ENCODE assay signal across 23 cellular contexts in the genomic region with DNA sequence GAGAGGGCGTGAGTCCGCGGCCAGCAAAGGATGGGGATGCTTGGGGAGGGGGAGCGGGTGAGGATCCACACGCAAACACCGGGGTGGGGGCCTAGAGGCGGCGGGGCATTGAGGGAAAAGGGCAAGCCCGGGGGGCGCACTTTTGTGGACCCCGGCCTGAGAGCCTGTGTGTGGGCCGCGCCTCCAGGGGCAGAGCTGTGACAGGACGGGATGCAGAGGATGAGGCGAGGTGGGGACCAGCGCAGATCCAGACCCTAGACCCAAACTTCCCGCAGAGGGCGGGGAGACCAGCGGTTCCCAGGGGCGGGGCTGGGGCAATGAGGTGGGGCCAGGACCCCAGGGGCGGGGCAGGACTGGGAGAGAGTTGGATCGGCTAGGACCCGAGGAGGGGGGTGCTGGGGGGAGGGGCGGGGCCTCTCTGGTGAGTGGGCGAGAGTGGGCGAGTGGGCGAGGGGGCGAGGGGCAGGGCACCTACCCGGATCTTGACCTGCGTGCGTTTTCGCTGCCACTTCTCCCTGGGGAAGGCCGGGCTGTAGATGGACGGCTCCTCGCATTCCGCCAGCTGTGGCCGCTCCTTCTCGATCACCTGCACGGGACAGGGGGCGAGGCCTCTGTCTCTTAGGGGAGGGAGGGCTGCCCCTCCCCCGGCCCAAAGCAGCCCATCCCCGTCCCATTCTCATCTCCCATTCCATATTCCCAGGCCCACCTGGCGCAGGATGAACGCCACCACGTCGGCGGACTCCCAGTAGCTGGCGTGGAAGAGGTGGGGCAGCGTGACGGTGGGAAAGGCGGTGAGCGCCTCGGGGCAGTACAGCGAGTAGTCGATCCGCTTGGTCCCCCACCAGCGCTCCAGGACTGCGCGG. TPM values are rescaled to one million over a fixed set of nuclear protein-coding genes. Genes with fewer than 3 reads are reported as not detected.
DNase-seq lines count a peak whose midpoint lies in the region; ATAC-seq, FAIRE-seq and TF ChIP-seq lines count a peak whose summit lies in the region.
"Had no signal": no experiment of that assay in that cellular context is flagged by ENCODE, and none has a peak within 500 bp of the region (broad histone marks: within the 10 kb centered on the region; RNA-seq: fewer than 3 reads in every experiment).

No MANE protein-coding gene starts in this region.

- no peaks in the 10 kb centered on the region for H3K27me3 ChIP-seq in NT2/D1 (ENCODE audit: insufficient read depth, insufficient read length)
- H3K27me3 ChIP-seq: BE2C, SJCRH30 had no signal

- intact Hi-C loops in activated T-helper 2 cell treated with anti-CD3 and anti-CD28 coated beads, Interferon-gamma antibody, Interleukin-2, Interleukin-4, amounts not matched to agents 10 μg/mL and 5 μg/mL and 100 μg/mL, durations not matched to agents 14 hours and 24 hours and 36 hours (cut with micrococcal nuclease), result no loop called here

- H3K27me3 Mint-ChIP-seq in activated T-helper 2 cell treated with anti-CD3 and anti-CD28 coated beads, Interferon-gamma antibody, Interleukin-2, Interleukin-4, amounts not matched to agents 10 μg/mL and 5 μg/mL and 100 μg/mL, durations not matched to agents 14 hours and 24 hours and 36 hours (ENCODE audit: low read depth), result no peaks in the 10 kb centered on the region

- H3K9me3 ChIP-seq in NT2/D1 (ENCODE audit: insufficient read depth, low read length), result no peaks in the 10 kb centered on the region
- H3K9me3 ChIP-seq: BE2C, SJCRH30 had no signal

- no peak overlapping the region for H3K4me3 Mint-ChIP-seq in activated T-helper 2 cell treated with anti-CD3 and anti-CD28 coated beads, Interferon-gamma antibody, Interleukin-2, Interleukin-4, amounts not matched to agents 10 μg/mL and 5 μg/mL and 100 μg/mL, durations not matched to agents 14 hours and 24 hours and 36 hours (ENCODE audit: low read depth)

- peaks cover 94% of the 10 kb centered on the region for H3K36me3 ChIP-seq in NT2/D1 (ENCODE audit: insufficient read depth, insufficient read length, low read length)
- H3K36me3 ChIP-seq: SJCRH30 had no signal

- H3K4me1 ChIP-seq in NT2/D1 (ENCODE audit: insufficient read depth, insufficient read length), result peaks cover 25% of the 10 kb centered on the region
- H3K4me1 ChIP-seq: BE2C, SJCRH30 had no signal

- peak overlapping the region; percentile 3 for H3K9ac ChIP-seq in NT2/D1 (ENCODE audit: insufficient read length, low read depth)

- no peak for TF ChIP-seq POLR2A in GM12891 (IDR thresholded peaks at IDR 0.05; ENCODE audit: low read depth, low read length)

- H3K4me3 ChIP-seq in NT2/D1 (ENCODE audit: insufficient read length, low read depth), result no peak overlapping the region
- H3K4me3 ChIP-seq: SJCRH30 had no signal

- peak; percentile 57 for DNase-seq in 8988T
- peak; percentile 26 for DNase-seq in GM12891 (ENCODE audit: insufficient read length, low spot score)
- no peak for DNase-seq in NT2/D1 (ENCODE audit: low read depth, low spot score)
- DNase-seq in iPS-NIHi7 (ENCODE audit: extremely low spot score), result peak; percentile 43
- no peak for DNase-seq in activated T-helper 2 cell treated with anti-CD3 and anti-CD28 coated beads, Interferon-gamma antibody, Interleukin-2, Interleukin-4, amounts not matched to agents 10 μg/mL and 5 μg/mL and 100 μg/mL, durations not matched to agents 14 hours and 24 hours and 36 hours (ENCODE audit: low spot score)
- DNase-seq in left lobe of liver (ENCODE audit: low spot score), result no peak
- no peak for DNase-seq in stimulated activated naive CD4-positive, alpha-beta T cell treated with Interleukin-2 at 50 U/mL for 16 hours (lab: John Stamatoyannopoulos, UW)
- DNase-seq: BE2C; DMS79; HCEC 1CT; IMR-90; MV-4-11; NCI-H1105 treated with DMSO at 0.1 percent for 48 hours; NCI-H2029 treated with DMSO at 0.1 percent for 48 hours; NCI-H226; NCI-H510A treated with DMSO at 0.1 percent for 48 hours; NCI-H774; NK-92 treated with Interleukin-12 subunit alpha and Interleukin-12 subunit beta, amount 100 ng/mL, for 24 hours; SJCRH30 had no signal

- H3K9me3 Mint-ChIP-seq in activated T-helper 2 cell treated with anti-CD3 and anti-CD28 coated beads, Interferon-gamma antibody, Interleukin-2, Interleukin-4, amounts not matched to agents 10 μg/mL and 5 μg/mL and 100 μg/mL, durations not matched to agents 14 hours and 24 hours and 36 hours, result no peaks in the 10 kb centered on the region

- FAIRE-seq in GM12891 (lab: Jason Lieb, UNC), result no peak

- peaks cover 53% of the 10 kb centered on the region for H3K36me3 Mint-ChIP-seq in activated T-helper 2 cell treated with anti-CD3 and anti-CD28 coated beads, Interferon-gamma antibody, Interleukin-2, Interleukin-4, amounts not matched to agents 10 μg/mL and 5 μg/mL and 100 μg/mL, durations not matched to agents 14 hours and 24 hours and 36 hours (ENCODE audit: low read depth)

- H3K27ac Mint-ChIP-seq in activated T-helper 2 cell treated with anti-CD3 and anti-CD28 coated beads, Interferon-gamma antibody, Interleukin-2, Interleukin-4, amounts not matched to agents 10 μg/mL and 5 μg/mL and 100 μg/mL, durations not matched to agents 14 hours and 24 hours and 36 hours, result no peak overlapping the region

- ATAC-seq in left lobe of liver, result no peak
- ATAC-seq: Panc1 had no signal

- peaks cover 3% of the 10 kb centered on the region for H3K4me1 Mint-ChIP-seq in activated T-helper 2 cell treated with anti-CD3 and anti-CD28 coated beads, Interferon-gamma antibody, Interleukin-2, Interleukin-4, amounts not matched to agents 10 μg/mL and 5 μg/mL and 100 μg/mL, durations not matched to agents 14 hours and 24 hours and 36 hours (ENCODE audit: low read depth)

TF ChIP-seq in GM12891, 5 proteins besides CTCF, POLR2A, EP300 and RAD21:
- TF ChIP-seq POU2F2 (IDR thresholded peaks at IDR 0.05; ENCODE audit: low read depth, low read length) (no peak), TAF1 (IDR thresholded peaks at IDR 0.05; ENCODE audit: low read depth, low read length) (no peak), PAX5 (IDR thresholded peaks at IDR 0.05; ENCODE audit: insufficient read depth, low read length, severe bottlenecking) (no peak), POLR2AphosphoS5 (IDR thresholded peaks at IDR 0.05; ENCODE audit: low read depth, low read length) (no peak), SPI1 (IDR thresholded peaks at IDR 0.05; ENCODE audit: low read depth, low read length) (no peak)

RNA-seq across cellular contexts. Expression of a gene that starts 10.6 kb away (rescaled TPM):
- 23.3 TPM for polyA plus RNA-seq in GM12891 (2012; ENCODE audit: low read depth, missing spikeins)
- 118 and 120 TPM in 2 replicates for total RNA-seq in activated T-helper 2 cell treated with anti-CD3 and anti-CD28 coated beads, Interferon-gamma antibody, Interleukin-2, Interleukin-4, amounts not matched to agents 10 μg/mL and 5 μg/mL and 100 μg/mL, durations not matched to agents 14 hours and 24 hours and 36 hours
- total RNA-seq in left lobe of liver, result 19.2 TPM

RNA-seq across cellular contexts. Expression of a gene that starts 11.8 kb away (rescaled TPM):
- polyA plus RNA-seq in GM12891 (2012; ENCODE audit: low read depth, missing spikeins), result 94.7 TPM
- total RNA-seq in activated T-helper 2 cell treated with anti-CD3 and anti-CD28 coated beads, Interferon-gamma antibody, Interleukin-2, Interleukin-4, amounts not matched to agents 10 μg/mL and 5 μg/mL and 100 μg/mL, durations not matched to agents 14 hours and 24 hours and 36 hours, result 190 and 191 TPM in 2 replicates
- 26.3 TPM for total RNA-seq in left lobe of liver

RNA-seq across cellular contexts. Expression of a gene that starts 13.4 kb away (rescaled TPM):
- 28.9 TPM for polyA plus RNA-seq in GM12891 (2012; ENCODE audit: low read depth, missing spikeins)
- total RNA-seq in activated T-helper 2 cell treated with anti-CD3 and anti-CD28 coated beads, Interferon-gamma antibody, Interleukin-2, Interleukin-4, amounts not matched to agents 10 μg/mL and 5 μg/mL and 100 μg/mL, durations not matched to agents 14 hours and 24 hours and 36 hours, result 117 and 119 TPM in 2 replicates
- total RNA-seq in left lobe of liver, result 67.4 TPM

RNA-seq across cellular contexts. Expression of a gene that starts 25.6 kb away (rescaled TPM):
- 49.6 TPM for polyA plus RNA-seq in GM12891 (2012; ENCODE audit: low read depth, missing spikeins)
- 58.5 and 62.0 TPM in 2 replicates for total RNA-seq in activated T-helper 2 cell treated with anti-CD3 and anti-CD28 coated beads, Interferon-gamma antibody, Interleukin-2, Interleukin-4, amounts not matched to agents 10 μg/mL and 5 μg/mL and 100 μg/mL, durations not matched to agents 14 hours and 24 hours and 36 hours
- total RNA-seq in left lobe of liver, result 38.9 TPM

RNA-seq across cellular contexts. Expression of a gene that starts 28.6 kb away (rescaled TPM):
- polyA plus RNA-seq in GM12891 (2012; ENCODE audit: low read depth, missing spikeins), result not detected
- not detected in 2 replicates for total RNA-seq in activated T-helper 2 cell treated with anti-CD3 and anti-CD28 coated beads, Interferon-gamma antibody, Interleukin-2, Interleukin-4, amounts not matched to agents 10 μg/mL and 5 μg/mL and 100 μg/mL, durations not matched to agents 14 hours and 24 hours and 36 hours
- total RNA-seq in left lobe of liver, result not detected
- total RNA-seq: A673, HT1080, IMR-90, M059J, SJCRH30 had no signal
- polyA plus RNA-seq: IMR-90 had no signal

Comparison
In these comparisons a context has a peak if more than half of its experiments do, and no peak if none do; other contexts are left out.
1. DNase-seq: peak in 8988T (single experiment), GM12891 (single experiment) and iPS-NIHi7 (single experiment); none in NT2/D1 (single experiment), activated T-helper 2 cell treated with anti-CD3 and anti-CD28 coated beads, Interferon-gamma antibody, Interleukin-2, Interleukin-4, amounts not matched to agents 10 μg/mL and 5 μg/mL and 100 μg/mL, durations not matched to agents 14 hours and 24 hours and 36 hours (single experiment), left lobe of liver (single experiment) and stimulated activated naive CD4-positive, alpha-beta T cell treated with Interleukin-2 at 50 U/mL for 16 hours (single experiment).